Comparison of ENCODE assay signal across 25 cellular contexts in the genomic region with DNA sequence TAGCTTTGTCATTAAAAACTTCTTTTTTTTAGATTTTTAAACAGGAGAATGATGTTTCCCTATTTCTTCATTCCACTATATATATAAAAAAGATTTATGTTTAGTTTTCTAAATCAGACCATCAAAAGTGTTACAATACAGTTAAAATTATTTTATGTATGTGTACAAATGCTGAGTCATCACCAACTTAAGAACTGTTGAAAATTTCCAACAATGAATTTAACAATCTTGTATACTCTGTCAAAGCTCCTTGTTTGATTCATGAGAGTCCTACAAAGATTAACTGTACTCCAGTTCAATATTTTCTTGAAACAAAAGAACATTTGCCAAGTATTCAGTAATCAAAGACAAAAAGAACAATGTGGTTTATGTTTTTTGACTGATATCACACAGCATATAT.
DNase-seq lines count a peak whose midpoint lies in the region; ATAC-seq, FAIRE-seq and TF ChIP-seq lines count a peak whose summit lies in the region.
"Had no signal": no experiment of that assay in that cellular context is flagged by ENCODE, and none has a peak within 500 bp of the region (broad histone marks: within the 10 kb centered on the region; RNA-seq: fewer than 3 reads in every experiment).

No MANE protein-coding gene starts in this region.

- H3K27ac ChIP-seq in HepG2 (ENCODE audit: extremely low read length, insufficient read depth, low read length) (no peak overlapping the region), right lobe of liver (no peak overlapping the region)
- H3K27ac ChIP-seq: 22Rv1, HL-60, SJSA1 had no signal

- BruUV-seq in HepG2 (replicated peaks; lab: Mats Ljungman, UMichigan): no TSS peak

- in situ Hi-C loops in HepG2 (cut with HindIII; ENCODE audit: extremely low pct_ligation_motif_present, low pct_unique_long_range_greater_than_20kb): no loop called here

- TF ChIP-seq POLR2A in HepG2 (IDR thresholded peaks at IDR 0.05; ENCODE audit: insufficient read depth in 1 of 2, low read depth in 2 of 2, low read length in 2 of 2): no peak
- no peak for TF ChIP-seq POLR2A in right lobe of liver (IDR thresholded peaks at IDR 0.05)

- no peak overlapping the region for H3K4me3 Mint-ChIP-seq in progenitor cell of endocrine pancreas (ENCODE audit: low read depth)
- H3K4me3 Mint-ChIP-seq: GM23338 had no signal

- H3K27me3 Mint-ChIP-seq in progenitor cell of endocrine pancreas: no peaks in the 10 kb centered on the region

- H3K4me1 ChIP-seq in HepG2 (ENCODE audit: insufficient read depth, low read length) (no peaks in the 10 kb centered on the region), right lobe of liver (no peaks in the 10 kb centered on the region), adipocyte (ENCODE audit: control insufficient read depth, insufficient read depth, low read length) (no peaks in the 10 kb centered on the region)
- H3K4me1 ChIP-seq: SJSA1 had no signal

- TF ChIP-seq EP300 in HepG2 (IDR thresholded peaks at IDR 0.05; ENCODE audit: low read depth in 2 of 2, low read length in 2 of 2): no peak
- TF ChIP-seq EP300 in HepG2 (CRISPR knock-in tag; IDR thresholded peaks at IDR 0.05; ENCODE audit: borderline replicate concordance): no peak

- no peaks in the 10 kb centered on the region for H3K79me2 ChIP-seq in HepG2 (ENCODE audit: insufficient read depth, low read length)

- CTCF ChIA-PET in HepG2 (lab: Yijun Ruan, JAX; ENCODE audit: low intra/inter-chr PET ratio, low total read pairs): no interaction called here

- H3K36me3 ChIP-seq in HepG2 (replicated peaks in 1 of 2; ENCODE audit: control insufficient read depth in 1 of 2, insufficient read depth in 2 of 2, low read length in 2 of 2) (peaks cover 4 to 13% of the 10 kb centered on the region in 2 experiments; a peak in 4 of 5 replicates), right lobe of liver (no peaks in the 10 kb centered on the region), adipocyte (ENCODE audit: control insufficient read depth, insufficient read depth, low read length, severe bottlenecking) (no peaks in the 10 kb centered on the region)

- no peaks in the 10 kb centered on the region for H3K9me3 Mint-ChIP-seq in progenitor cell of endocrine pancreas (ENCODE audit: low read depth)

- H3K27me3 ChIP-seq in HepG2 (ENCODE audit: control insufficient read depth in 1 of 2, insufficient read depth in 2 of 2, low read length in 2 of 2) (no peaks in the 10 kb centered on the region), right lobe of liver (no peaks in the 10 kb centered on the region), adipocyte (replicated peaks; ENCODE audit: control insufficient read depth, insufficient read depth, low read length) (no peaks in the 10 kb centered on the region)
- H3K27me3 ChIP-seq: SJSA1 had no signal

- POLR2A ChIA-PET in HepG2 (lab: Yijun Ruan, JAX): no interaction called here

- ATAC-seq in HepG2: no peak
- no peak for ATAC-seq in right lobe of liver
- no peak for ATAC-seq in GM21576 (IDR thresholded peaks at IDR 0.05; ENCODE audit: unreplicated experiment)
- ATAC-seq: GM23338 had no signal

- peaks cover 5% of the 10 kb centered on the region for H3K4me1 Mint-ChIP-seq in progenitor cell of endocrine pancreas (ENCODE audit: low read depth)

- no peak overlapping the region for H3K4me3 ChIP-seq in HepG2 (replicated peaks in 1 of 3; ENCODE audit: insufficient read depth in 1 of 3, low read depth in 2 of 3, low read length in 3 of 3)
- no peak overlapping the region for H3K4me3 ChIP-seq in right lobe of liver
- no peak overlapping the region for H3K4me3 ChIP-seq in adipocyte (ENCODE audit: low read length)
- H3K4me3 ChIP-seq: GM23338, SJSA1 had no signal

- H3K27ac Mint-ChIP-seq in progenitor cell of endocrine pancreas: no peak overlapping the region
- H3K27ac Mint-ChIP-seq: GM23338 had no signal

- no peaks in the 10 kb centered on the region for H3K9me3 ChIP-seq in HepG2 (ENCODE audit: low read length)
- H3K9me3 ChIP-seq in right lobe of liver: no peaks in the 10 kb centered on the region
- no peaks in the 10 kb centered on the region for H3K9me3 ChIP-seq in adipocyte (ENCODE audit: control insufficient read depth, low read length)
- H3K9me3 ChIP-seq: SJSA1 had no signal

- no peak overlapping the region for H3K4me2 ChIP-seq in HepG2 (ENCODE audit: low read depth, low read length)
- H3K4me2 ChIP-seq: GM23338 had no signal

- H3K9ac ChIP-seq in HepG2 (ENCODE audit: insufficient read depth, low read depth, low read length) (no peak overlapping the region), adipocyte (ENCODE audit: low read length) (no peak overlapping the region)

- FAIRE-seq in HepG2 (lab: Jason Lieb, UNC): no peak

- H4K20me1 ChIP-seq in HepG2 (ENCODE audit: insufficient read depth, low read length): no peaks in the 10 kb centered on the region

- TF ChIP-seq RAD21 in HepG2 (CRISPR knock-in tag; IDR thresholded peaks at IDR 0.05): no peak

- no peak for TF ChIP-seq CTCF in HepG2 (CRISPR knock-in tag; IDR thresholded peaks at IDR 0.05)
- no peak for TF ChIP-seq CTCF in right lobe of liver (IDR thresholded peaks at IDR 0.05)
- no peak for TF ChIP-seq CTCF in progenitor cell of endocrine pancreas (IDR thresholded peaks at IDR 0.05; ENCODE audit: unreplicated experiment)

- intact Hi-C loops in HepG2 (cut with micrococcal nuclease; ENCODE audit: unreplicated experiment): no loop called here
- intact Hi-C loops in right lobe of liver (cut with DNase I): no loop called here

- H3K36me3 Mint-ChIP-seq in progenitor cell of endocrine pancreas (ENCODE audit: insufficient read depth): peaks cover 21% of the 10 kb centered on the region

- DNase-seq in HepG2 (ENCODE audit: low spot score): no peak
- DNase-seq in right lobe of liver: no peak
- DNase-seq in adipocyte (ENCODE audit: low read depth): peak; percentile 39
- DNase-seq in iris pigment epithelial cell (ENCODE audit: low read depth): peak; percentile 47
- DNase-seq in HuH-7.5 (ENCODE audit: low spot score): no peak
- DNase-seq in progenitor cell of endocrine pancreas (ENCODE audit: low spot score, unreplicated experiment): no peak
- DNase-seq: Calu3, DMS79 treated with DMSO at 0.1 percent for 48 hours, HCEC 1CT, KBM-7, MV-4-11, NCI-H1105, NCI-H1436 treated with DMSO at 0.1 percent for 48 hours, NCI-H187 treated with DMSO at 0.1 percent for 48 hours, NCI-H2107, NCI-H446, NCI-H524 treated with DMSO at 0.1 percent for 48 hours, NCI-H774, Right ventricle myocardium superior, RPMI8226 had no signal

- no peak overlapping the region for H2AFZ ChIP-seq in HepG2 (ENCODE audit: low read length)
- H2AFZ ChIP-seq: GM23338 had no signal

TF ChIP-seq in HepG2, 621 proteins besides CTCF, POLR2A, EP300 and RAD21:
- TF ChIP-seq MAFK (conservative IDR thresholded peaks at IDR 0.05 in 1 of 2, IDR thresholded peaks at IDR 0.05 in 1 of 2; ENCODE audit: low read length in 2 of 2): peak; percentile 91 to 97
- no peak for TF ChIP-seq FOSL1 (CRISPR knock-in tag; IDR thresholded peaks at IDR 0.05; ENCODE audit: borderline replicate concordance)
- TF ChIP-seq PRPF4 (IDR thresholded peaks at IDR 0.05; ENCODE audit: low read depth, low read length, poor library complexity, severe bottlenecking): no peak
- TF ChIP-seq GFI1 (CRISPR knock-in tag; IDR thresholded peaks at IDR 0.05; ENCODE audit: borderline replicate concordance): no peak
- TF ChIP-seq MEF2D (CRISPR knock-in tag; IDR thresholded peaks at IDR 0.05): no peak
- no peak for TF ChIP-seq PPARG (CRISPR knock-in tag; conservative IDR thresholded peaks at IDR 0.05)
- TF ChIP-seq MAFF (IDR thresholded peaks at IDR 0.05; ENCODE audit: low read depth, low read length): peak; percentile 91
- peak; percentile 55 for TF ChIP-seq NFE2L2 (IDR thresholded peaks at IDR 0.05; ENCODE audit: low read length)
- TF ChIP-seq RFXANK (CRISPR knock-in tag; IDR thresholded peaks at IDR 0.05): no peak
- TF ChIP-seq MYC (CRISPR knock-in tag; IDR thresholded peaks at IDR 0.05; ENCODE audit: borderline replicate concordance): no peak

Comparison
In these comparisons a context has a peak if more than half of its experiments do, and no peak if none do; other contexts are left out.
1. DNase-seq: peak in adipocyte (single experiment) and iris pigment epithelial cell (single experiment); none in HepG2 (single experiment), right lobe of liver (0 of 3), HuH-7.5 (single experiment) and progenitor cell of endocrine pancreas (single experiment).